ENCODE assay signal across 21 cellular contexts in genomic region chr9:94938384-94938783, GRCh38.
DNase-seq lines count a peak whose midpoint lies in the region; ATAC-seq and TF ChIP-seq lines count a peak whose summit lies in the region.
"Had no signal": no experiment of that assay in that cellular context is flagged by ENCODE, and none has a peak within 500 bp of the region (broad histone marks: within the 10 kb centered on the region; RNA-seq: fewer than 3 reads in every experiment).

No MANE protein-coding gene starts in this region.

- no peaks in the 10 kb centered on the region for H3K9me3 Mint-ChIP-seq in progenitor cell of endocrine pancreas (ENCODE audit: low read depth)
- H3K9me3 Mint-ChIP-seq: memory B cell; T-helper 1 cell treated with Interleukin-12 subunit alpha and Interleukin-12 subunit beta and Interleukin-4 antibody, amounts not matched to agents 30 μg/mL and 1 μg/mL, for 36 hours had no signal

- TF ChIP-seq CTCF in AG04450 (IDR thresholded peaks at IDR 0.05; ENCODE audit: low read depth, low read length) (no peak), PC-9 (conservative IDR thresholded peaks at IDR 0.05) (no peak), colonic mucosa (IDR thresholded peaks at IDR 0.05) (no peak), progenitor cell of endocrine pancreas (IDR thresholded peaks at IDR 0.05; ENCODE audit: unreplicated experiment) (no peak), foreskin fibroblast (IDR thresholded peaks at IDR 0.05; ENCODE audit: low read depth, low read length) (no peak)

- no peak for ATAC-seq in GM19452 (IDR thresholded peaks at IDR 0.05; ENCODE audit: unreplicated experiment)
- ATAC-seq: heart left ventricle had no signal

- BruUV-seq in PC-9 (replicated peaks; lab: Mats Ljungman, UMichigan), result no TSS peak

- POLR2A ChIA-PET in AG04450 (lab: Yijun Ruan, JAX), result interaction anchor here (0.6 to 0.8 kb wide), 2 partner anchors 26 to 43 kb away, joined by 3 to 4 read pairs; no protein-coding TSS in a partner anchor
- POLR2A ChIA-PET in PC-9 (lab: Charles Lee; ENCODE audit: unreplicated experiment), result interaction anchor here (0.5 to 0.7 kb wide), 2 partner anchors 66 to 125 kb away, joined by 3 to 4 read pairs; no protein-coding TSS in a partner anchor

- H3K27ac ChIP-seq in AG04450 (ENCODE audit: low read depth, low read length) (peak overlapping the region; percentile 48), PC-9 (peak overlapping the region; percentile 85), colonic mucosa (peak overlapping the region; percentile 19)
- H3K27ac ChIP-seq: neutrophil, Peyer's patch had no signal

- CTCF ChIA-PET in AG04450 (lab: Charles Lee) (no interaction called here), PC-9 (lab: Charles Lee) (no interaction called here)

- H3K9me3 ChIP-seq in AG04450 (ENCODE audit: control insufficient read depth, insufficient read depth, low read length), result no peaks in the 10 kb centered on the region
- H3K9me3 ChIP-seq in PC-9 (ENCODE audit: insufficient read depth, low read depth), result peaks cover 3% of the 10 kb centered on the region; the same call in 1 of the 2 replicates
- H3K9me3 ChIP-seq in colonic mucosa, result no peaks in the 10 kb centered on the region
- H3K9me3 ChIP-seq: heart left ventricle, neutrophil, Peyer's patch, SJCRH30 had no signal

- no peak for DNase-seq in AG04450 (ENCODE audit: low read depth, low spot score)
- DNase-seq in PC-9, result no peak
- DNase-seq in colonic mucosa, result no peak
- no peak for DNase-seq in progenitor cell of endocrine pancreas (ENCODE audit: low spot score, unreplicated experiment)
- DNase-seq in foreskin fibroblast, result no peak
- DNase-seq in activated naive CD4-positive, alpha-beta T cell (lab: John Stamatoyannopoulos, UW), result no peak
- DNase-seq: activated CD4-positive, alpha-beta T cell treated with anti-CD3 and anti-CD28 coated beads for 1 hour; activated naive CD4-positive, alpha-beta T cell treated with anti-CD3 and anti-CD28 coated beads, Interleukin-2, amount 50 U/mL, for 16 hours; activated T-cell treated with anti-CD3 and anti-CD28 coated beads, Interleukin-2, amount 50 U/mL, for 48 hours; aorta; heart left ventricle; KG1; NCI-H1436 treated with DMSO at 0.1 percent for 48 hours; NCI-H510A treated with DMSO at 0.1 percent for 48 hours; Peyer's patch; SJCRH30; stimulated activated CD8-positive, alpha-beta memory T cell treated with anti-CD3 and anti-CD28 coated beads, Interleukin-4, amount 100 ng/mL, for 48 hours had no signal

- no peaks in the 10 kb centered on the region for H3K27me3 ChIP-seq in AG04450 (ENCODE audit: control insufficient read depth, insufficient read depth, low read length)
- no peaks in the 10 kb centered on the region for H3K27me3 ChIP-seq in PC-9 (ENCODE audit: insufficient read depth, low read depth)
- H3K27me3 ChIP-seq in colonic mucosa, result no peaks in the 10 kb centered on the region
- H3K27me3 ChIP-seq: heart left ventricle, neutrophil, Peyer's patch, SJCRH30 had no signal

- peak overlapping the region; percentile 46 for H3K27ac Mint-ChIP-seq in progenitor cell of endocrine pancreas
- H3K27ac Mint-ChIP-seq: memory B cell; T-helper 1 cell treated with Interleukin-12 subunit alpha and Interleukin-12 subunit beta and Interleukin-4 antibody, amounts not matched to agents 30 μg/mL and 1 μg/mL, for 36 hours had no signal

- no peak overlapping the region for H3K4me3 ChIP-seq in AG04450 (ENCODE audit: low read depth, low read length)
- H3K4me3 ChIP-seq in PC-9, result no peak overlapping the region
- no peak overlapping the region for H3K4me3 ChIP-seq in colonic mucosa
- no peak overlapping the region for H3K4me3 ChIP-seq in foreskin fibroblast (ENCODE audit: low read depth in 1 of 2, low read length in 2 of 2)
- H3K4me3 ChIP-seq: heart left ventricle, Peyer's patch, SJCRH30 had no signal

- peaks cover 46% of the 10 kb centered on the region for H3K4me1 ChIP-seq in PC-9 (replicated peaks; ENCODE audit: insufficient read depth)
- H3K4me1 ChIP-seq in colonic mucosa, result peaks cover 4% of the 10 kb centered on the region

- no peaks in the 10 kb centered on the region for H3K27me3 Mint-ChIP-seq in progenitor cell of endocrine pancreas
- H3K27me3 Mint-ChIP-seq: memory B cell had no signal

- no peak overlapping the region for H3K9ac ChIP-seq in colonic mucosa (ENCODE audit: low read depth in 2 of 2, low read length in 2 of 2)

- H3K36me3 Mint-ChIP-seq in progenitor cell of endocrine pancreas (ENCODE audit: insufficient read depth), result peaks cover 8% of the 10 kb centered on the region

- intact Hi-C loops in PC-9 (cut with micrococcal nuclease; ENCODE audit: unreplicated experiment), result no loop called here
- intact Hi-C loops in colonic mucosa (cut with DNase I), result no loop called here

- 0 out of 2 replicates have a peak, but pooled peaks cover 13% of the 10 kb centered on the region for H3K36me3 ChIP-seq in PC-9 (ENCODE audit: low read depth)
- H3K36me3 ChIP-seq in colonic mucosa, result no peaks in the 10 kb centered on the region
- H3K36me3 ChIP-seq: heart left ventricle, neutrophil, Peyer's patch, SJCRH30 had no signal

- H2AFZ ChIP-seq in PC-9, result no peak overlapping the region

- no peak overlapping the region for H3K4me3 Mint-ChIP-seq in progenitor cell of endocrine pancreas (ENCODE audit: low read depth)
- H3K4me3 Mint-ChIP-seq: memory B cell; T-helper 1 cell treated with Interleukin-12 subunit alpha and Interleukin-12 subunit beta and Interleukin-4 antibody, amounts not matched to agents 30 μg/mL and 1 μg/mL, for 36 hours had no signal

- peaks cover 8% of the 10 kb centered on the region for H3K79me2 ChIP-seq in PC-9 (ENCODE audit: low read depth)

- H3K4me1 Mint-ChIP-seq in progenitor cell of endocrine pancreas (ENCODE audit: low read depth), result peaks cover 9% of the 10 kb centered on the region
- H3K4me1 Mint-ChIP-seq: memory B cell had no signal

- H3K9me2 ChIP-seq in PC-9 (ENCODE audit: insufficient read depth), result no peaks in the 10 kb centered on the region

- H4K20me1 ChIP-seq in PC-9 (ENCODE audit: insufficient read depth), result no peaks in the 10 kb centered on the region

- H3F3A ChIP-seq in PC-9 (ENCODE audit: insufficient read depth, low read depth), result peaks cover 39% of the 10 kb centered on the region

- H3K4me2 ChIP-seq in PC-9, result no peak overlapping the region

Comparison
In these comparisons a context has a peak if more than half of its experiments do, and no peak if none do; other contexts are left out.
1. H3K27ac ChIP-seq: peak in every context shown above with its lines; median percentile 85 in PC-9; 48 in AG04450; 19 in colonic mucosa.